Comparison of ENCODE assay signal across 26 cellular contexts in the genomic region with DNA sequence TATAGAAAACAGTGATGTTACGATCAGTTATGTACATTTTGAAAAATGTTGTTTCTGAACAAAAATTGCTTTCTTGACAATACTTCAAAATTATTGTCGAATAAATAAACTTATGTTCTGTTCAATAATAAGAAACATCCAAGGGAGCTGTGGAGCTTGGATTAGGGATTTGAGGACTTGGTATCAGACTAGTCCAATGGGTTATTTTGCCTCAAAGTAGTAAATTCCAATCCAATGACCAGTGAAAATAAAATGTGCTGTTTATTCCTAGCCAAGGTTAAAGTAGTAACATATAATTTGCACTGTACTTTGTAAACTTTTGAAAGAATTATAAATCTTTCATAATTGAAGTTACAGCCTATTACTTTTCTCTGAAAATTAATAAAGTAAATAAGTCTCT.
DNase-seq lines count a peak whose midpoint lies in the region; ATAC-seq, FAIRE-seq and TF ChIP-seq lines count a peak whose summit lies in the region.
"Had no signal": no experiment of that assay in that cellular context is flagged by ENCODE, and none has a peak within 500 bp of the region (broad histone marks: within the 10 kb centered on the region; RNA-seq: fewer than 3 reads in every experiment).

No MANE protein-coding gene starts in this region.

- H2AK9ac ChIP-seq in IMR-90 (replicated peaks; ENCODE audit: low read depth, low read length, poor library complexity) = no peak overlapping the region

- peak; percentile 68 for FAIRE-seq in endometrium (lab: Jason Lieb, UNC)
- FAIRE-seq: A204.1 had no signal

- H3K9me3 ChIP-seq in IMR-90 (ENCODE audit: control insufficient read depth, insufficient read depth, low read length) (no peaks in the 10 kb centered on the region), smooth muscle cell (replicated peaks; ENCODE audit: low read depth) (no peaks in the 10 kb centered on the region)
- H3K9me3 ChIP-seq: Caco-2, HAP-1, SK-N-SH had no signal

- no peak overlapping the region for H3K18ac ChIP-seq in IMR-90 (ENCODE audit: low read depth, low read length)

- ATAC-seq in IMR-90 (ENCODE audit: low read depth) (0 out of 2 replicates have a peak, but pooled peaks have one; percentile 48), SK-N-SH treated with all-trans-retinoic acid at 6 μM for 48 hours (no peak; the same call in 2 of the 3 replicates), GM18511 (IDR thresholded peaks at IDR 0.05; ENCODE audit: unreplicated experiment) (no peak)

- dilution Hi-C loops in IMR-90 (cut with HindIII; ENCODE audit: low sequenced_read_pairs, unreplicated experiment) = no loop called here

- no peak overlapping the region for H2BK5ac ChIP-seq in IMR-90 (ENCODE audit: low read depth, low read length, poor library complexity, severe bottlenecking)

- no peak for TF ChIP-seq CTCF in IMR-90 (conservative IDR thresholded peaks at IDR 0.05; ENCODE audit: low read depth, low read length)
- TF ChIP-seq CTCF in smooth muscle cell (IDR thresholded peaks at IDR 0.05; ENCODE audit: borderline replicate concordance, insufficient read depth, poor library complexity, severe bottlenecking) = no peak

- no peak overlapping the region for H3K4ac ChIP-seq in IMR-90 (ENCODE audit: low read depth, low read length)

- in situ Hi-C loops in IMR-90 (cut with MboI; ENCODE audit: low sequenced_read_pairs) = no loop called here

- H3K4me2 ChIP-seq in IMR-90 (ENCODE audit: low read depth, low read length) = no peak overlapping the region
- H3K4me2 ChIP-seq in smooth muscle cell = peak overlapping the region; percentile 42
- H3K4me2 ChIP-seq: KMS-11, SK-N-SH had no signal

- H4K91ac ChIP-seq in IMR-90 (ENCODE audit: insufficient read depth, low read depth, low read length) = no peak overlapping the region

- no peaks in the 10 kb centered on the region for H3K79me1 ChIP-seq in IMR-90 (ENCODE audit: low read depth in 1 of 2, low read length in 2 of 2)

- H3K56ac ChIP-seq in IMR-90 (ENCODE audit: extremely low read depth, insufficient read depth, low read length) = no peak overlapping the region

- CTCF ChIA-PET in IMR-90 (lab: Yijun Ruan, JAX) = interaction anchor here (0.8 kb wide), 1 partner anchor 23 kb away, joined by 3 read pairs; no protein-coding TSS in a partner anchor

- no peak overlapping the region for H2BK20ac ChIP-seq in IMR-90 (ENCODE audit: low read depth, low read length)

- no peak overlapping the region for H4K8ac ChIP-seq in IMR-90 (ENCODE audit: low read depth in 2 of 2, low read length in 2 of 2)

- H3K4me1 ChIP-seq in IMR-90 (ENCODE audit: control insufficient read depth, insufficient read depth, low read length) (peaks cover 1% of the 10 kb centered on the region; the same call in 1 of the 2 replicates), smooth muscle cell (ENCODE audit: low read depth) (peaks cover 13% of the 10 kb centered on the region)
- H3K4me1 ChIP-seq: Caco-2, HAP-1 had no signal

- H2AFZ ChIP-seq in IMR-90 (replicated peaks; ENCODE audit: low read length, poor library complexity) (no peak overlapping the region), smooth muscle cell (ENCODE audit: low read depth) (no peak overlapping the region)

- H3K9me1 ChIP-seq in IMR-90 (ENCODE audit: insufficient read depth, low read length) = no peaks in the 10 kb centered on the region; the same call in 1 of the 2 replicates

- no peak overlapping the region for H2BK120ac ChIP-seq in IMR-90 (ENCODE audit: low read depth, low read length)

- BruUV-seq in IMR-90 (replicated peaks; lab: Mats Ljungman, UMichigan) = no TSS peak

- no peak overlapping the region for H3K14ac ChIP-seq in IMR-90 (replicated peaks; ENCODE audit: low read depth, low read length)

- H3K36me3 ChIP-seq in IMR-90 (ENCODE audit: control insufficient read depth, insufficient read depth, low read length) = no peaks in the 10 kb centered on the region
- H3K36me3 ChIP-seq in smooth muscle cell (ENCODE audit: low read depth) = no peaks in the 10 kb centered on the region
- H3K36me3 ChIP-seq: HAP-1 had no signal

- no peak overlapping the region for H2AK5ac ChIP-seq in IMR-90 (ENCODE audit: low read depth, low read length)

- no peaks in the 10 kb centered on the region for H4K20me1 ChIP-seq in IMR-90 (ENCODE audit: insufficient read depth, low read length)
- no peaks in the 10 kb centered on the region for H4K20me1 ChIP-seq in smooth muscle cell (ENCODE audit: low read depth)

- no CpG with 5 or more reads among the region's 2 CpGs for WGBS in IMR-90 (ENCODE audit: extremely low coverage in 2 of 2, insufficient read length in 1 of 2), 2 experiments
- 91% methylated on average over 2 of the region's 2 CpGs for WGBS in smooth muscle cell (ENCODE audit: low lambda C conversion rate)

- no peak overlapping the region for H4K5ac ChIP-seq in IMR-90 (ENCODE audit: low read depth, low read length)

- H3K23ac ChIP-seq in IMR-90 (ENCODE audit: low read depth, low read length) = no peak overlapping the region

- H3K27me3 ChIP-seq in IMR-90 (ENCODE audit: control insufficient read depth, insufficient read depth, low read length) (no peaks in the 10 kb centered on the region; the same call in 1 of the 2 replicates), smooth muscle cell (ENCODE audit: low read depth) (no peaks in the 10 kb centered on the region)

- no peaks in the 10 kb centered on the region for H3F3A ChIP-seq in smooth muscle cell (ENCODE audit: low read depth)

- intact Hi-C loops in IMR-90 (cut with micrococcal nuclease) = loop anchor here (10.0 kb wide), 1 partner anchor 51 kb away; no protein-coding TSS in a partner anchor

- no peak for TF ChIP-seq POLR2A in IMR-90 (IDR thresholded peaks at IDR 0.05; ENCODE audit: low read depth, low read length)

- H3K27ac ChIP-seq in IMR-90 (ENCODE audit: insufficient read depth, low read length) (no peak overlapping the region), smooth muscle cell (ENCODE audit: low read depth) (peak overlapping the region; percentile 11)
- H3K27ac ChIP-seq: KMS-11 had no signal

- TF ChIP-seq RAD21 in IMR-90 (IDR thresholded peaks at IDR 0.05; ENCODE audit: low read length) = no peak

- no peaks in the 10 kb centered on the region for H3K79me2 ChIP-seq in smooth muscle cell (ENCODE audit: low read depth)

- H3K9ac ChIP-seq in IMR-90 (ENCODE audit: low read depth, low read length) (no peak overlapping the region), smooth muscle cell (ENCODE audit: low read depth) (no peak overlapping the region)
- H3K9ac ChIP-seq: KMS-11, SK-N-SH had no signal

- H3K4me3 ChIP-seq in IMR-90 (ENCODE audit: insufficient read depth, low read depth, low read length) (no peak overlapping the region), smooth muscle cell (no peak overlapping the region)
- H3K4me3 ChIP-seq: HAP-1 had no signal

- POLR2A ChIA-PET in IMR-90 (lab: Charles Lee; ENCODE audit: unreplicated experiment) = no interaction called here

- DNase-seq in EH (ENCODE audit: low read depth) = peak; percentile 37
- DNase-seq in IMR-90 = no peak
- DNase-seq in smooth muscle cell (lab: John Stamatoyannopoulos, UW; ENCODE audit: unreplicated experiment) = no peak
- DNase-seq in NCI-H345 (lab: John Stamatoyannopoulos, UW) = no peak
- DNase-seq: C1 segment of cervical spinal cord; Caco-2; CD4-positive, alpha-beta memory T cell; DMS 273 treated with DMSO at 0.1 percent for 48 hours; DMS79; GOT3; HFFc6; NCI-H1092; NCI-H1417 treated with DMSO at 0.1 percent for 48 hours; NCI-H187; NCI-H2081 treated with DMSO at 0.1 percent for 48 hours; NCI-H2171; NCI-H226; NCI-H524 treated with DMSO at 0.1 percent for 48 hours; NCI-H774; SK-N-SH had no signal

- H2BK15ac ChIP-seq in IMR-90 (ENCODE audit: low read depth, low read length) = no peak overlapping the region

TF ChIP-seq in IMR-90, 13 proteins besides CTCF, POLR2A, EP300 and RAD21 (continues in another document):
- no peak for TF ChIP-seq USF2 (IDR thresholded peaks at IDR 0.05; ENCODE audit: low read depth, low read length)
- no peak for TF ChIP-seq CHD1 (IDR thresholded peaks at IDR 0.05; ENCODE audit: low read depth, low read length)
- no peak for TF ChIP-seq MXI1 (IDR thresholded peaks at IDR 0.05; ENCODE audit: borderline replicate concordance, low read depth, low read length)
- TF ChIP-seq BHLHE40 (IDR thresholded peaks at IDR 0.05; ENCODE audit: low read depth, low read length) = no peak
- TF ChIP-seq SMC3 (IDR thresholded peaks at IDR 0.05; ENCODE audit: low read depth, low read length) = no peak

TF ChIP-seq in SK-N-SH treated with all-trans-retinoic acid at 6 μM for 48 hours, 23 proteins besides CTCF, POLR2A, EP300 and RAD21 (continues in another document):
- TF ChIP-seq TOX (CRISPR knock-in tag; IDR thresholded peaks at IDR 0.05; ENCODE audit: borderline replicate concordance) (no peak), ZNF565 (CRISPR knock-in tag; conservative IDR thresholded peaks at IDR 0.05; ENCODE audit: low read depth) (no peak), CSDC2 (CRISPR knock-in tag; IDR thresholded peaks at IDR 0.05) (no peak), ESRRG (CRISPR knock-in tag; IDR thresholded peaks at IDR 0.05) (no peak)
- TF ChIP-seq, protein P1, sequence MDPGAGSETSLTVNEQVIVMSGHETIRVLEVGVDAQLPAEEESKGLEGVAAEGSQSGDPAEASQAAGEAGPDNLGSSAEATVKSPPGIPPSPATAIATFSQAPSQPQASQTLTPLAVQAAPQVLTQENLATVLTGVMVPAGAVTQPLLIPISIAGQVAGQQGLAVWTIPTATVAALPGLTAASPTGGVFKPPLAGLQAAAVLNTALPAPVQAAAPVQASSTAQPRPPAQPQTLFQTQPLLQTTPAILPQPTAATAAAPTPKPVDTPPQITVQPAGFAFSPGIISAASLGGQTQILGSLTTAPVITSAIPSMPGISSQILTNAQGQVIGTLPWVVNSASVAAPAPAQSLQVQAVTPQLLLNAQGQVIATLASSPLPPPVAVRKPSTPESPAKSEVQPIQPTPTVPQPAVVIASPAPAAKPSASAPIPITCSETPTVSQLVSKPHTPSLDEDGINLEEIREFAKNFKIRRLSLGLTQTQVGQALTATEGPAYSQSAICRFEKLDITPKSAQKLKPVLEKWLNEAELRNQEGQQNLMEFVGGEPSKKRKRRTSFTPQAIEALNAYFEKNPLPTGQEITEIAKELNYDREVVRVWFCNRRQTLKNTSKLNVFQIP (CRISPR knock-in tag; IDR thresholded peaks at IDR 0.05; ENCODE audit: borderline replicate concordance, low read depth) = no peak
- TF ChIP-seq, protein P2, sequence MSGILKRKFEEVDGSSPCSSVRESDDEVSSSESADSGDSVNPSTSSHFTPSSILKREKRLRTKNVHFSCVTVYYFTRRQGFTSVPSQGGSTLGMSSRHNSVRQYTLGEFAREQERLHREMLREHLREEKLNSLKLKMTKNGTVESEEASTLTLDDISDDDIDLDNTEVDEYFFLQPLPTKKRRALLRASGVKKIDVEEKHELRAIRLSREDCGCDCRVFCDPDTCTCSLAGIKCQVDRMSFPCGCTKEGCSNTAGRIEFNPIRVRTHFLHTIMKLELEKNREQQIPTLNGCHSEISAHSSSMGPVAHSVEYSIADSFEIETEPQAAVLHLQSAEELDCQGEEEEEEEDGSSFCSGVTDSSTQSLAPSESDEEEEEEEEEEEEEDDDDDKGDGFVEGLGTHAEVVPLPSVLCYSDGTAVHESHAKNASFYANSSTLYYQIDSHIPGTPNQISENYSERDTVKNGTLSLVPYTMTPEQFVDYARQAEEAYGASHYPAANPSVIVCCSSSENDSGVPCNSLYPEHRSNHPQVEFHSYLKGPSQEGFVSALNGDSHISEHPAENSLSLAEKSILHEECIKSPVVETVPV (CRISPR knock-in tag; IDR thresholded peaks at IDR 0.05) = no peak
